27 cellular contexts compared by ENCODE assay signal in the genomic region with DNA sequence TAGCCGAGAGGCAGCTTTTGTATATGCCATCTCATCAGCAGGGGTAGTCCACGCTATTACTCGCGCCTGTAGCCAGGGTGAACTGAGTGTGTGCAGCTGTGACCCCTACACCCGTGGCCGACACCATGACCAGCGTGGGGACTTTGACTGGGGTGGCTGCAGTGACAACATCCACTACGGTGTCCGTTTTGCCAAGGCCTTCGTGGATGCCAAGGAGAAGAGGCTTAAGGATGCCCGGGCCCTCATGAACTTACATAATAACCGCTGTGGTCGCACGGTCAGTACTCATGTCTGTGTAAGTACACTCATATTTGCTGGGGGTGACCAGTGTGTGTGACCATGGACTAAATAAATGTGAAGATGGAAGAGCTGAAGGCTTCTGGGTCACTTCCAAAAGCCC. TPM values are rescaled to one million over a fixed set of nuclear protein-coding genes. Genes with fewer than 3 reads are reported as not detected.
"Had no signal": no experiment of that assay in that cellular context is flagged by ENCODE, and none has a peak within 500 bp of the region (broad histone marks: within the 10 kb centered on the region; RNA-seq: fewer than 3 reads in every experiment).

No MANE protein-coding gene starts in this region.

- H3K9me3 ChIP-seq: ascending aorta, esophagus squamous epithelium, gastroesophageal sphincter, heart right ventricle had no signal

- DNase-seq: activated CD4-positive, alpha-beta memory T cell treated with anti-CD3 and anti-CD28 coated beads for 36 hours; activated CD4-positive, alpha-beta T cell treated with anti-CD3 and anti-CD28 coated beads for 36 hours; activated CD4-positive, alpha-beta T cell treated with anti-CD3 and anti-CD28 coated beads, Interleukin-2, amount 10 ng/mL, durations not matched to agents 24 days and 14 days; activated CD4-positive, CD25-positive, alpha-beta regulatory T cell; activated CD4-positive, CD25-positive, alpha-beta regulatory T cell treated with anti-CD3 and anti-CD28 coated beads, Interleukin-2, amount 50 U/mL, for 72 hours; activated CD8-positive, alpha-beta memory T cell treated with anti-CD3 and anti-CD28 coated beads, Interleukin-2, amount 10 ng/mL, durations not matched to agents 7 days and 5 days; activated CD8-positive, alpha-beta memory T cell treated with anti-CD3 and anti-CD28 coated beads, Interleukin-2, amount 50 U/mL, for 48 hours; activated CD8-positive, alpha-beta T cell treated with anti-CD3 and anti-CD28 coated beads, Interleukin-2, amount 10 ng/mL, durations not matched to agents 7 days and 5 days; activated gamma-delta T cell; activated naive CD4-positive, alpha-beta T cell; activated naive CD4-positive, alpha-beta T cell treated with anti-CD3 and anti-CD28 coated beads, Interleukin-2, amount 10 ng/mL, durations not matched to agents 7 days and 5 days; activated naive CD8-positive, alpha-beta T cell treated with anti-CD3 and anti-CD28 coated beads, Interleukin-2, amount 10 ng/mL, durations not matched to agents 7 days and 5 days; activated T-cell treated with anti-CD3 and anti-CD28 coated beads for 4 hours; activated T-cell treated with anti-CD3 and anti-CD28 coated beads, Interleukin-2, amount 50 U/mL, for 24 hours; activated T-cell treated with anti-CD3 and anti-CD28 coated beads, Interleukin-2, amount 50 U/mL, for 72 hours; effector CD8-positive, alpha-beta T cell; esophagus squamous epithelium; foreskin melanocyte; heart right ventricle; T-helper 2 cell had no signal

- H3K27ac ChIP-seq: ascending aorta, brain microvascular endothelial cell, coronary artery, epithelial cell of prostate, gastroesophageal sphincter, heart right ventricle had no signal

- H3K4me1 ChIP-seq: ascending aorta had no signal

- H3K4me3 ChIP-seq: ascending aorta, coronary artery, esophagus squamous epithelium, gastroesophageal sphincter, heart right ventricle had no signal

- H3K27me3 ChIP-seq: ascending aorta, brain microvascular endothelial cell, esophagus squamous epithelium, gastroesophageal sphincter, heart right ventricle had no signal

- ATAC-seq: activated CD4-positive, alpha-beta T cell treated with anti-CD3 and anti-CD28 coated beads for 36 hours; activated CD8-positive, alpha-beta memory T cell treated with anti-CD3 and anti-CD28 coated beads, Interleukin-2, amount 10 ng/mL, durations not matched to agents 7 days and 5 days; activated CD8-positive, alpha-beta T cell treated with anti-CD3 and anti-CD28 coated beads, Interleukin-2, amount 10 ng/mL, durations not matched to agents 7 days and 5 days; activated naive CD4-positive, alpha-beta T cell treated with anti-CD3 and anti-CD28 coated beads, Interleukin-2, amount 50 U/mL, for 72 hours; activated T-cell treated with anti-CD3 and anti-CD28 coated beads, Interleukin-2, amount 50 U/mL, for 72 hours; gastroesophageal sphincter had no signal

- H3K36me3 ChIP-seq: brain microvascular endothelial cell had no signal

RNA-seq across cellular contexts. Expression of a gene that starts 7.4 kb away (rescaled TPM):
- total RNA-seq: activated CD4-positive, alpha-beta T cell treated with anti-CD3 and anti-CD28 coated beads, Interleukin-2, amount 10 ng/mL, durations not matched to agents 24 days and 14 days; activated CD8-positive, alpha-beta memory T cell treated with anti-CD3 and anti-CD28 coated beads for 36 hours; activated CD8-positive, alpha-beta T cell treated with anti-CD3 and anti-CD28 coated beads, Interleukin-2, amount 10 ng/mL, durations not matched to agents 7 days and 5 days had no signal
